1 cellular context compared by ENCODE assay signal in genomic region chr1:203051841-203052324, GRCh38.
TF ChIP-seq lines count a peak whose summit lies in the region.

No MANE protein-coding gene starts in this region.

TF ChIP-seq in K562, 482 proteins besides CTCF, POLR2A, EP300 and RAD21 (continued from another document):
- peak; percentile 25; the same call in 1 of the 2 replicates for TF ChIP-seq POLR2G (IDR thresholded peaks at IDR 0.05; ENCODE audit: low read depth, low read length)
- TF ChIP-seq NFIC (IDR thresholded peaks at IDR 0.05): peak; percentile 90
- peak; percentile 40; the same call in 1 of the 2 replicates for TF ChIP-seq TFAP4 (CRISPR knock-in tag; IDR thresholded peaks at IDR 0.05; ENCODE audit: borderline replicate concordance)
- no peak for TF ChIP-seq BACH1 (tag; IDR thresholded peaks at IDR 0.05)
- TF ChIP-seq CBFA2T2 (conservative IDR thresholded peaks at IDR 0.05): 0 out of 2 replicates have a peak, but pooled peaks have one; percentile 5
- TF ChIP-seq ZNF431 (CRISPR knock-in tag; IDR thresholded peaks at IDR 0.05): no peak
- TF ChIP-seq RBM22 (IDR thresholded peaks at IDR 0.05; ENCODE audit: low read depth, low read length, poor library complexity, severe bottlenecking): no peak
- 0 out of 2 replicates have a peak, but pooled peaks have one; percentile 17 for TF ChIP-seq MAX (CRISPR knock-in tag; IDR thresholded peaks at IDR 0.05)
- no peak for TF ChIP-seq PRDM10 (IDR thresholded peaks at IDR 0.05; ENCODE audit: partially characterized antibody)
